ENCODE assay signal across 10 cellular contexts in the genomic region with DNA sequence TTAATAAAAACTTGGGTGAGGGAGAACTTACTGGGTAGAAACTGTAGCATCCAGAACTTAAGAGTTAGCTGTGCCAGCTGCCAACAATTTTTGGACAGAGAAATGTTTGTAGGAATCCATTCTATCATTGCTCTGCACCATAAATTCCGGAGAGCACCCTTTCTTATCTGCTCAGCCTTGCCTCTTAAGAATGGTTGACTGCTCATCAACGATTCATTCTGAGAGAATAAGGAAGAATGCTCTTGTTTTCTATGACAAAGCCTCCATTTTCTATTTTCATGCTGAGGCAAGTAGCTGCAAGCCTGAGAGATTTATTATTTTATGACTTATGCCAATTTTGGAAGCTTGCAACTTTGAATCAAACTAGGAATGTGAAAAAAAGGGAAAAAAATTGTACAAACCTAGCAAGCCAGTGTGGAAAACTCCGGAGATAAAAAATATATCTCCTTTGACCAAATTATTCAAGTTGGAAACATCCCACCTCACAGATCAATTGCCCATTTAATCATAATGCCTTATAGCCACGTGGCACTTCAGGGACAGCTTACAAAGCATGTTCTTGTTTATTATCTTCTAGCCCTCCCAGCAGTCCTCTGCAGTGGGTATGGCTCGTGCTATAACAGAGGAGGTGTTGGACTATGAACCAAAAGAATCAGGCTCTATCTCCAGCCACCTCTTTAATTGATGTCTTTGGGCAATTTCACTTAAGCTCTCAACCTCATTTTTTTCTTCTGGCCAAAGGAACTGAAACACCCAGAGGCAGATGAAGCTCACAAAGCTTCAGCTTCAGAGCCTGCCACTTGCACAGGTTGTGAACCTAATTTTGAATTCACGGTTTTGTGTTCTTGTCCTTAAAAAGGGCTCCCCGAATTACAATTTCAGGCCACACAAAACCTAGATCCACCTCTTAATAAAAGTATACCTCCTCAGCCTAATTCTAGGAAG.
"Had no signal": no experiment of that assay in that cellular context is flagged by ENCODE, and none has a peak within 500 bp of the region (broad histone marks: within the 10 kb centered on the region; RNA-seq: fewer than 3 reads in every experiment).

No MANE protein-coding gene starts in this region.

- H3K4me1 ChIP-seq: upper lobe of left lung had no signal

- H3K36me3 ChIP-seq: upper lobe of left lung had no signal

- H3K4me3 ChIP-seq: upper lobe of left lung had no signal

- H3K27me3 ChIP-seq: upper lobe of left lung had no signal

- ATAC-seq: activated T-cell treated with anti-CD3 and anti-CD28 coated beads, Interleukin-2, amount 50 U/mL, for 4 hours; natural killer cell; right cardiac atrium; stimulated activated naive B cell treated with anti-CD40 and anti-IgM and Interleukin-4, amounts not matched to agents 10 μg/mL and 1 μg/mL and 100 μg/mL, for 72 hours had no signal

- DNase-seq: activated CD4-positive, alpha-beta memory T cell treated with anti-CD3 and anti-CD28 coated beads for 36 hours; activated effector memory CD4-positive, alpha-beta T cell treated with anti-CD3 and anti-CD28 coated beads, Interleukin-2, amount 50 U/mL, for 16 hours; activated naive CD8-positive, alpha-beta T cell treated with anti-CD3 and anti-CD28 coated beads for 36 hours; activated T-cell treated with anti-CD3 and anti-CD28 coated beads, Interleukin-2, amount 50 U/mL, for 4 hours; natural killer cell; right cardiac atrium; stimulated activated naive B cell treated with anti-CD40 and anti-IgM and Interleukin-4, amounts not matched to agents 10 μg/mL and 1 μg/mL and 100 μg/mL, for 72 hours; T-helper 1 cell; upper lobe of left lung had no signal

- H3K27ac ChIP-seq: upper lobe of left lung, VCaP had no signal
